13 cellular contexts compared by ENCODE assay signal in genomic region chr6:143236151-143236788, GRCh38.
DNase-seq lines count a peak whose midpoint lies in the region; TF ChIP-seq lines count a peak whose summit lies in the region.
"Had no signal": no experiment of that assay in that cellular context is flagged by ENCODE, and none has a peak within 500 bp of the region (broad histone marks: within the 10 kb centered on the region; RNA-seq: fewer than 3 reads in every experiment).

No MANE protein-coding gene starts in this region.

- POLR2A ChIA-PET in GM10248 (lab: Yijun Ruan, JAX): no interaction called here

- TF ChIP-seq CTCF in glutamatergic neuron (IDR thresholded peaks at IDR 0.05; ENCODE audit: partially characterized antibody, unreplicated experiment) (no peak), GM10248 (IDR thresholded peaks at IDR 0.05; ENCODE audit: control extremely low read depth, extremely low read depth, low read depth, missing control alignments) (no peak)

- H3K27ac Mint-ChIP-seq in glutamatergic neuron (ENCODE audit: unreplicated experiment): peak overlapping the region; percentile 76
- H3K27ac Mint-ChIP-seq: B cell had no signal

- no peaks in the 10 kb centered on the region for H3K27me3 Mint-ChIP-seq in glutamatergic neuron (ENCODE audit: unreplicated experiment)
- H3K27me3 Mint-ChIP-seq: B cell had no signal

- no peaks in the 10 kb centered on the region for H3K9me3 Mint-ChIP-seq in glutamatergic neuron (ENCODE audit: unreplicated experiment)

- CTCF ChIA-PET in GM10248 (lab: Yijun Ruan, JAX): interaction anchor here (1.4 kb wide), 1 partner anchor 15 kb away, joined by 4 read pairs; no protein-coding TSS in a partner anchor

- no peak overlapping the region for H3K4me3 Mint-ChIP-seq in glutamatergic neuron (ENCODE audit: unreplicated experiment)
- H3K4me3 Mint-ChIP-seq: B cell had no signal

- peaks cover 8% of the 10 kb centered on the region for H3K4me1 Mint-ChIP-seq in glutamatergic neuron (ENCODE audit: low read depth, unreplicated experiment)
- H3K4me1 Mint-ChIP-seq: B cell had no signal

- peak; percentile 5 for DNase-seq in A172 (ENCODE audit: low spot score)
- peak; percentile 25 for DNase-seq in ELR (ENCODE audit: low read depth)
- peak; percentile 24 for DNase-seq in NCI-H526 treated with DMSO at 0.1 percent for 48 hours (lab: John Stamatoyannopoulos, UW)
- DNase-seq in glutamatergic neuron: peak; percentile 56
- DNase-seq in GM10248 (ENCODE audit: extremely low spot score): no peak
- DNase-seq in 8988T: no peak
- no peak for DNase-seq in COLO829 (ENCODE audit: low spot score)
- DNase-seq in SK-N-DZ (ENCODE audit: low spot score): no peak
- DNase-seq: brain microvascular endothelial cell; effector CD8-positive, alpha-beta T cell; kidney glomerular epithelial cell; NCI-H187 treated with DMSO at 0.1 percent for 48 hours had no signal

- no peaks in the 10 kb centered on the region for H3K36me3 Mint-ChIP-seq in glutamatergic neuron (ENCODE audit: unreplicated experiment)

Comparison
In these comparisons a context has a peak if more than half of its experiments do, and no peak if none do; other contexts are left out.
1. DNase-seq: peak in A172 (single experiment), ELR (single experiment), NCI-H526 treated with DMSO at 0.1 percent for 48 hours (single experiment) and glutamatergic neuron (single experiment); none in GM10248 (single experiment), 8988T (single experiment), COLO829 (single experiment) and SK-N-DZ (single experiment).